ENCODE assay signal across 1 cellular context in the genomic region with DNA sequence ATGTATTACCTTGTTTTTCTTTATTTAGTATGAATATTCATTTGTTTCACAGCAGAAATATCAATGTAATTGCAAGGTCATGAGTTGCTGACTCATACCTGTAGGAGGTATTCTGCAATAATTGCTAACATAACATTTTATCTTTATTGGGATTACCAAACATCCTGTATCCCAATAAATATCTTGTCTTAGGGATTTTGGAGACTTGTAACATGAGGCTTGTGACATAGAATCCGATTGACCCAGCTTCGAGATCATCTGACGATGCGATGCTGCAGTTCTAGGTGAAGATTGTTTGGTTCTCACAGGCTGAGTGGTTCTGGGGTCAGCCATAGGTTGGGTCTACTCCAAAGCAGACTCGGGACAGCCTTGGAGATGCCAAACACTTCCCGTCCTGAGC.
TF ChIP-seq lines count a peak whose summit lies in the region.

No MANE protein-coding gene starts in this region.

TF ChIP-seq in HEK293, 187 proteins besides CTCF, POLR2A, EP300 and RAD21 (continued from another document):
- TF ChIP-seq, protein P1, sequence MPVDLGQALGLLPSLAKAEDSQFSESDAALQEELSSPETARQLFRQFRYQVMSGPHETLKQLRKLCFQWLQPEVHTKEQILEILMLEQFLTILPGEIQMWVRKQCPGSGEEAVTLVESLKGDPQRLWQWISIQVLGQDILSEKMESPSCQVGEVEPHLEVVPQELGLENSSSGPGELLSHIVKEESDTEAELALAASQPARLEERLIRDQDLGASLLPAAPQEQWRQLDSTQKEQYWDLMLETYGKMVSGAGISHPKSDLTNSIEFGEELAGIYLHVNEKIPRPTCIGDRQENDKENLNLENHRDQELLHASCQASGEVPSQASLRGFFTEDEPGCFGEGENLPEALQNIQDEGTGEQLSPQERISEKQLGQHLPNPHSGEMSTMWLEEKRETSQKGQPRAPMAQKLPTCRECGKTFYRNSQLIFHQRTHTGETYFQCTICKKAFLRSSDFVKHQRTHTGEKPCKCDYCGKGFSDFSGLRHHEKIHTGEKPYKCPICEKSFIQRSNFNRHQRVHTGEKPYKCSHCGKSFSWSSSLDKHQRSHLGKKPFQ (tag by site-specific recombination; IDR thresholded peaks at IDR 0.05): no peak
- TF ChIP-seq ZNF354C (tag by site-specific recombination; IDR thresholded peaks at IDR 0.05; ENCODE audit: borderline replicate concordance, low read depth) (no peak), ZNF571 (tag by site-specific recombination; IDR thresholded peaks at IDR 0.05) (no peak), ZXDB (tag by site-specific recombination; IDR thresholded peaks at IDR 0.05) (0 out of 2 replicates have a peak, but pooled peaks have one; percentile 24), ZNF843 (tag by site-specific recombination; IDR thresholded peaks at IDR 0.05) (peak; percentile 72), ZNF514 (tag by site-specific recombination; IDR thresholded peaks at IDR 0.05) (no peak), REST (tag by site-specific recombination; IDR thresholded peaks at IDR 0.05) (no peak), ZNF350 (tag by site-specific recombination; IDR thresholded peaks at IDR 0.05) (no peak), ZBTB20 (tag by site-specific recombination; IDR thresholded peaks at IDR 0.05) (no peak), SP2 (tag by site-specific recombination; IDR thresholded peaks at IDR 0.05) (no peak), SCRT2 (tag by site-specific recombination; IDR thresholded peaks at IDR 0.05) (peak; percentile 63), ZFP41 (tag by site-specific recombination; IDR thresholded peaks at IDR 0.05; ENCODE audit: borderline replicate concordance) (no peak), ZSCAN30 (tag by site-specific recombination; IDR thresholded peaks at IDR 0.05) (no peak), ZNF561 (tag by site-specific recombination; IDR thresholded peaks at IDR 0.05; ENCODE audit: borderline replicate concordance) (no peak), ZNF366 (tag by site-specific recombination; conservative IDR thresholded peaks at IDR 0.05) (peak; percentile 87), ZNF600 (tag by site-specific recombination; IDR thresholded peaks at IDR 0.05) (no peak), ZNF692 (tag by site-specific recombination; IDR thresholded peaks at IDR 0.05) (no peak), ZNF155 (tag by site-specific recombination; IDR thresholded peaks at IDR 0.05) (no peak), ZBTB7A (tag by site-specific recombination; IDR thresholded peaks at IDR 0.05; ENCODE audit: low read depth) (no peak), ZNF292 (tag by site-specific recombination; IDR thresholded peaks at IDR 0.05; ENCODE audit: borderline replicate concordance, low read depth) (no peak), ZNF335 (tag by site-specific recombination; conservative IDR thresholded peaks at IDR 0.05) (no peak), ZNF433 (tag by site-specific recombination; IDR thresholded peaks at IDR 0.05; ENCODE audit: low read depth) (no peak), ZNF302 (tag by site-specific recombination; IDR thresholded peaks at IDR 0.05; ENCODE audit: low read depth) (no peak)
